In genomic region chr9:22817181-22817580, GRCh38 we compare ENCODE assay signal across 26 cellular contexts.
DNase-seq lines count a peak whose midpoint lies in the region; ATAC-seq and TF ChIP-seq lines count a peak whose summit lies in the region.
"Had no signal": no experiment of that assay in that cellular context is flagged by ENCODE, and none has a peak within 500 bp of the region (broad histone marks: within the 10 kb centered on the region; RNA-seq: fewer than 3 reads in every experiment).

No MANE protein-coding gene starts in this region.

- POLR2A ChIA-PET in WTC11 (lab: Charles Lee) = no interaction called here

- no peak for ATAC-seq in WTC11
- ATAC-seq in effector memory CD8-positive, alpha-beta T cell (replicated peaks) = no peak
- ATAC-seq: body of pancreas; left lung; natural killer cell treated with Interleukin-12 subunit alpha and Interleukin-12 subunit beta and Interleukin-15 and Interleukin-18, amount 100 ng/mL, for 72 hours; T-helper 17 cell had no signal

- H3K4me3 ChIP-seq in brain microvascular endothelial cell (ENCODE audit: low read depth, low read length) (no peak overlapping the region), mesodermal cell (ENCODE audit: extremely low read depth, insufficient read depth, low read length, poor library complexity, severe bottlenecking) (no peak overlapping the region)
- H3K4me3 ChIP-seq: body of pancreas, left lung, SK-N-MC, uterus had no signal

- H3K36me3 Mint-ChIP-seq in WTC11 (no peaks in the 10 kb centered on the region), endothelial cell (ENCODE audit: low read depth, unreplicated experiment) (no peaks in the 10 kb centered on the region)
- H3K36me3 Mint-ChIP-seq in effector memory CD8-positive, alpha-beta T cell (ENCODE audit: insufficient read depth) = no peaks in the 10 kb centered on the region
- H3K36me3 Mint-ChIP-seq: natural killer cell treated with Interleukin-12 subunit alpha and Interleukin-12 subunit beta and Interleukin-15 and Interleukin-18, amount 100 ng/mL, for 72 hours had no signal

- no peaks in the 10 kb centered on the region for H3K4me1 Mint-ChIP-seq in WTC11
- no peaks in the 10 kb centered on the region for H3K4me1 Mint-ChIP-seq in endothelial cell (ENCODE audit: unreplicated experiment)
- no peaks in the 10 kb centered on the region for H3K4me1 Mint-ChIP-seq in effector memory CD8-positive, alpha-beta T cell (ENCODE audit: low read depth in 2 of 2)
- H3K4me1 Mint-ChIP-seq: T-helper 17 cell had no signal

- H3K4me3 Mint-ChIP-seq in WTC11 (no peak overlapping the region), endothelial cell (ENCODE audit: unreplicated experiment) (no peak overlapping the region)
- no peak overlapping the region for H3K4me3 Mint-ChIP-seq in effector memory CD8-positive, alpha-beta T cell
- H3K4me3 Mint-ChIP-seq: activated T-helper 1 cell treated with anti-CD3 and anti-CD28 coated beads, Interleukin-12 subunit alpha, Interleukin-12 subunit beta, Interleukin-2, Interleukin-4 antibody, amounts not matched to agents 30 ng/mL and 10 ng/mL and 1 ng/mL, durations not matched to agents 14 hours and 24 hours and 36 hours; natural killer cell treated with Interleukin-12 subunit alpha and Interleukin-12 subunit beta and Interleukin-15 and Interleukin-18, amount 100 ng/mL, for 72 hours; T-helper 17 cell had no signal

- CTCF ChIA-PET in WTC11 (lab: Charles Lee) = no interaction called here

- H3K27ac ChIP-seq in brain microvascular endothelial cell (no peak overlapping the region), mesodermal cell (ENCODE audit: low read depth, low read length, severe bottlenecking) (peak overlapping the region; percentile 30)
- H3K27ac ChIP-seq: body of pancreas, left lung, parathyroid adenoma, RWPE1, SK-N-MC, uterus, VCaP had no signal

- in situ Hi-C loops in brain microvascular endothelial cell (cut with HindIII; ENCODE audit: low pct_ligation_motif_present, low sequenced_read_pairs) = no loop called here

- peaks cover 2% of the 10 kb centered on the region; the same call in 1 of the 2 replicates for H3K9me3 Mint-ChIP-seq in WTC11
- H3K9me3 Mint-ChIP-seq in endothelial cell (ENCODE audit: unreplicated experiment) = no peaks in the 10 kb centered on the region
- H3K9me3 Mint-ChIP-seq in effector memory CD8-positive, alpha-beta T cell = peaks cover 10 to 15% of the 10 kb centered on the region in 2 donors

- DNase-seq in HT1080 (ENCODE audit: low read depth) (peak; percentile 80), brain microvascular endothelial cell (peak; percentile 0), WTC11 (ENCODE audit: low spot score) (no peak), endothelial cell (ENCODE audit: low spot score) (no peak)
- no peak for DNase-seq in effector memory CD8-positive, alpha-beta T cell
- no peak for DNase-seq in effector CD8-positive, alpha-beta T cell (lab: John Stamatoyannopoulos, UW)
- DNase-seq: activated CD4-positive, alpha-beta T cell treated with anti-CD3 and anti-CD28 coated beads, Interleukin-2, amount 50 U/mL, for 1 hour; activated naive CD4-positive, alpha-beta T cell treated with anti-CD3 and anti-CD28 coated beads, Interleukin-2, amount 50 U/mL, for 16 hours; body of pancreas; DMS53; glutamatergic neuron; Kasumi-1; left lung; midbrain; NCI-H1105; NCI-H510A treated with DMSO at 0.1 percent for 48 hours; stimulated activated CD4-positive, alpha-beta T cell treated with anti-CD3 and anti-CD28 coated beads, Interleukin-1b, Interleukin-23, amount 100 ng/mL, for 48 hours; T-helper 17 cell; uterus had no signal

- H3K27me3 ChIP-seq in brain microvascular endothelial cell (replicated peaks) = no peaks in the 10 kb centered on the region
- H3K27me3 ChIP-seq: body of pancreas, left lung, uterus had no signal

- TF ChIP-seq CTCF in brain microvascular endothelial cell (IDR thresholded peaks at IDR 0.05; ENCODE audit: low read depth, low read length, missing control alignments) (no peak), WTC11 (IDR thresholded peaks at IDR 0.05) (no peak), endothelial cell (IDR thresholded peaks at IDR 0.05; ENCODE audit: unreplicated experiment) (no peak)

- no peaks in the 10 kb centered on the region for H3K9me3 ChIP-seq in mesodermal cell (ENCODE audit: control insufficient read depth, low read length)
- H3K9me3 ChIP-seq: body of pancreas, left lung, uterus had no signal

- H3K36me3 ChIP-seq in brain microvascular endothelial cell (replicated peaks) (no peaks in the 10 kb centered on the region), mesodermal cell (ENCODE audit: control insufficient read depth, insufficient read depth, low read length) (no peaks in the 10 kb centered on the region)
- H3K36me3 ChIP-seq: left lung, uterus had no signal

- peaks cover 13% of the 10 kb centered on the region for H3K4me1 ChIP-seq in mesodermal cell (ENCODE audit: control insufficient read depth, insufficient read depth, low read length, poor library complexity, severe bottlenecking)
- H3K4me1 ChIP-seq: body of pancreas, left lung, parathyroid adenoma, uterus had no signal

- H3K27ac Mint-ChIP-seq in WTC11 = no peak overlapping the region
- H3K27ac Mint-ChIP-seq in endothelial cell (ENCODE audit: unreplicated experiment) = no peak overlapping the region
- H3K27ac Mint-ChIP-seq in effector memory CD8-positive, alpha-beta T cell = no peak overlapping the region
- H3K27ac Mint-ChIP-seq: activated T-helper 1 cell treated with anti-CD3 and anti-CD28 coated beads, Interleukin-12 subunit alpha, Interleukin-12 subunit beta, Interleukin-2, Interleukin-4 antibody, amounts not matched to agents 30 ng/mL and 10 ng/mL and 1 ng/mL, durations not matched to agents 14 hours and 24 hours and 36 hours; natural killer cell treated with Interleukin-12 subunit alpha and Interleukin-12 subunit beta and Interleukin-15 and Interleukin-18, amount 100 ng/mL, for 72 hours; T-helper 17 cell had no signal

- no peaks in the 10 kb centered on the region for H3K27me3 Mint-ChIP-seq in WTC11 (ENCODE audit: low read depth)
- no peaks in the 10 kb centered on the region for H3K27me3 Mint-ChIP-seq in endothelial cell (ENCODE audit: unreplicated experiment)
- H3K27me3 Mint-ChIP-seq in effector memory CD8-positive, alpha-beta T cell = no peaks in the 10 kb centered on the region
- H3K27me3 Mint-ChIP-seq: natural killer cell treated with Interleukin-12 subunit alpha and Interleukin-12 subunit beta and Interleukin-15 and Interleukin-18, amount 100 ng/mL, for 72 hours; T-helper 17 cell had no signal

TF ChIP-seq in WTC11, 78 proteins besides CTCF, POLR2A, EP300 and RAD21:
- no peak for TF ChIP-seq ZNF425 (CRISPR knock-in tag; conservative IDR thresholded peaks at IDR 0.05)
- TF ChIP-seq ZNF121 (CRISPR knock-in tag; IDR thresholded peaks at IDR 0.05) = no peak

Comparison
In these comparisons a context has a peak if more than half of its experiments do, and no peak if none do; other contexts are left out.
1. DNase-seq: peak in HT1080 (single experiment) and brain microvascular endothelial cell (single experiment); none in WTC11 (single experiment), endothelial cell (single experiment), effector memory CD8-positive, alpha-beta T cell (0 of 3) and effector CD8-positive, alpha-beta T cell (single experiment).